ENCODE assay signal across 8 cellular contexts in the genomic region with DNA sequence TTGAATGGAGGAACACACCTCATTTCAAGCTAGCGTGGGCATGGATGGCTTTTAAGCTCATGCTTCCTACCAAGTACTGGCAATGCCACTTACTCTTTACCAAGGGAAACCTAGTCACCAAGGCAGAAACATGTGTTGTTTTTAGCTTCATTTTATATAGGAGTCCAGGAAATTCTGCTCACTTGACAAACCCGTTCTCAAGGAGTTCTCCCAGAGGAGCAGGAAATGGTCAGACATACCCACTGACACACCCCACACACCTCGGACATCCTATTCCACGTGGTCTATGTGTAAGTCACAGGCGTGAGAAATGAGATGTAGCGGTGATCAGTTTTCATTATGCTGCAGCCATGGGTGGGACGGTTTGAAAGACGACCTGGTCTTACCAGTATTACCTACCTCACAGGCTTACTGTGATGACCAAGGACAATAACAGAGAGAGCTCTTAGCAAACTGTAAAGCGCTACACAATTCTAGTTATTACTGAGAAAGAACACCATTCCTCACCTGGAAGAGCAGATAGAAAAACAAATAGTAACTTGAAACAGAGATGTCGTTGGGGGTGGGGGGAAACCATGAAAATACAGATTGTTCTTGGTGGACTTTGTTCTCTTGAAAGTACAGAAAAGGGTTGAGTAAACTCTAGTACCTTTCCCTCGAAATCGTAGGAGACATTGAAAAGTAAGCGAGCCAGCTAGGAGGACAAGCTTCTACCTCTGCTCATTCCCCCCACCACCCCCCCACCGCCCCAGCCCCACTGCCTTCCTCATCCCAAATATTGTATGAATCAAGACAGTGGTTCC. TPM values are rescaled to one million over a fixed set of nuclear protein-coding genes. Genes with fewer than 3 reads are reported as not detected.
DNase-seq lines count a peak whose midpoint lies in the region; ATAC-seq, FAIRE-seq and TF ChIP-seq lines count a peak whose summit lies in the region.

No MANE protein-coding gene starts in this region.

- H3K4me3 ChIP-seq in bronchial epithelial cell (ENCODE audit: low read depth, low read length) (peak overlapping the region; percentile 71), mucosa of descending colon (no peak overlapping the region)

- intact Hi-C loops in mucosa of descending colon (cut with DNase I, micrococcal nuclease), result no loop called here

- no peaks in the 10 kb centered on the region for H3K9me3 ChIP-seq in mucosa of descending colon

- ATAC-seq in mucosa of descending colon, result peak; percentile 55
- no peak for ATAC-seq in GM19397 (IDR thresholded peaks at IDR 0.05; ENCODE audit: unreplicated experiment)
- no peak for ATAC-seq in HG02840 (IDR thresholded peaks at IDR 0.05; ENCODE audit: low FRiP score, unreplicated experiment)

- DNase-seq in ACHN (peak; percentile 27), HPDE6-E6E7 (ENCODE audit: extremely low spot score) (peak; percentile 82), bronchial epithelial cell (ENCODE audit: low read depth) (peak; percentile 72), mucosa of descending colon (peak in 1 of 3 donors; percentile 69), GM03348 (ENCODE audit: low spot score) (no peak)
- no peak for DNase-seq in activated effector memory CD4-positive, alpha-beta T cell treated with anti-CD3 and anti-CD28 coated beads, Interleukin-2, amount 50 U/mL, for 16 hours

- H3K4me1 ChIP-seq in mucosa of descending colon (ENCODE audit: low read depth), result peaks cover 9% of the 10 kb centered on the region

- FAIRE-seq in bronchial epithelial cell (lab: Jason Lieb, UNC), result peak; percentile 13

- no peak for TF ChIP-seq CTCF in bronchial epithelial cell (IDR thresholded peaks at IDR 0.05; ENCODE audit: insufficient read depth, low read length, severe bottlenecking)
- TF ChIP-seq CTCF in mucosa of descending colon (IDR thresholded peaks at IDR 0.05), result no peak

- in situ Hi-C loops in ACHN (cut with HindIII; ENCODE audit: low pct_ligation_motif_present, low pct_unique_long_range_greater_than_20kb, low sequenced_read_pairs), result no loop called here

- H3K27me3 ChIP-seq in bronchial epithelial cell (ENCODE audit: control insufficient read depth, insufficient read depth, low read length), result no peaks in the 10 kb centered on the region

- H3K36me3 ChIP-seq in bronchial epithelial cell (ENCODE audit: control insufficient read depth, insufficient read depth, low read length) (no peaks in the 10 kb centered on the region), mucosa of descending colon (ENCODE audit: low read depth) (no peaks in the 10 kb centered on the region)

RNA-seq across cellular contexts. Expression of gene CNKSR3, which starts 1.7 kb away (rescaled TPM):
- total RNA-seq in bronchial epithelial cell (2.6 and 3.6 TPM in 2 replicates), mucosa of descending colon (10 to 100 TPM; 16.5 to 39.0 (median 33.6) TPM)

Comparison
In these comparisons a context has a peak if more than half of its experiments do, and no peak if none do; other contexts are left out.
1. DNase-seq: peak in ACHN (single experiment), HPDE6-E6E7 (single experiment) and bronchial epithelial cell (single experiment); none in activated effector memory CD4-positive, alpha-beta T cell treated with anti-CD3 and anti-CD28 coated beads, Interleukin-2, amount 50 U/mL, for 16 hours (single experiment) and GM03348 (single experiment).